Comparison of ENCODE assay signal across 13 cellular contexts in the genomic region with DNA sequence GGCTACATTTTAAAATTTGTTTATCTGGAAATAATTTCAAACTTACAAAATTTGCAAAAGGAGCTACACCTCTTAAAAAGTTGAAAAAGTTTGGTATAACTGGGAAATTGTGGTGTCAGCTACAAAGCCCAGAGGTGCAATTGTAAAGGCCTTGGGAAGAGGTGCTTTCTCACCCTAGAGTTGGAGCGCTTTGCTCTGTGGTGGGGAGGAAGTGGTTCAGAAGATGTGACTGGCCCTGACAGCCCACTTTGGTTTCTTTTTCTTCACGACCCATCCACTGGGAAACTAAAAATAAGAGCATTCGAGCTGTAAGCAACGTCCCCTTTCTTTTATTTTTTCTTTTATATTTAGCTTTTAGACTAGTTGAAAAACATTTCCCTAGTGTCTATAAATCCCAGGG.
A peak's percentile ranks its signal among the peaks of the same experiment; 100 is the strongest.
DNase-seq lines count a peak whose midpoint lies in the region; ATAC-seq, FAIRE-seq and TF ChIP-seq lines count a peak whose summit lies in the region.
"Had no signal": no experiment of that assay in that cellular context is flagged by ENCODE, and none has a peak within 500 bp of the region (broad histone marks: within the 10 kb centered on the region; RNA-seq: fewer than 3 reads in every experiment).

No MANE protein-coding gene starts in this region.

- peak; percentile 18 for DNase-seq in GM19239 (ENCODE audit: insufficient read length, low spot score)
- DNase-seq in naive B cell: peak; percentile 9
- DNase-seq in NCI-H187 (lab: John Stamatoyannopoulos, UW): no peak
- DNase-seq in CD14-positive monocyte (ENCODE audit: low spot score): no peak
- no peak for DNase-seq in SHP77 treated with DMSO at 0.1 percent for 48 hours (lab: John Stamatoyannopoulos, UW)
- DNase-seq: activated CD4-positive, alpha-beta T cell treated with anti-CD3 and anti-CD28 coated beads for 48 hours; aorta; cortex of kidney; NCI-H1092 treated with DMSO at 0.1 percent for 48 hours had no signal

- H3K4me3 Mint-ChIP-seq in naive B cell (peak overlapping the region in 7 of 8 donors; percentile 39 to 69 (median 66)), CD14-positive monocyte (peak overlapping the region in 1 of 2 donors; percentile 28)
- H3K4me3 Mint-ChIP-seq: activated T-helper 17 cell treated with anti-CD3 and anti-CD28 coated beads, Interleukin-2, amount 50 U/mL, for 72 hours; T-helper 1 cell treated with Interleukin-12 subunit alpha and Interleukin-12 subunit beta and Interleukin-4 antibody, amounts not matched to agents 30 μg/mL and 1 μg/mL, for 36 hours had no signal

- H3K9me3 Mint-ChIP-seq in naive B cell (peaks cover 0 to 5% (median 0%) of the 10 kb centered on the region in 7 donors), CD14-positive monocyte (peaks cover 2 to 11% (median 7%) of the 10 kb centered on the region in 7 donors)
- H3K9me3 Mint-ChIP-seq: T-helper 1 cell treated with Interleukin-12 subunit alpha and Interleukin-12 subunit beta and Interleukin-4 antibody, amounts not matched to agents 30 μg/mL and 1 μg/mL, for 36 hours had no signal

- intact Hi-C loops in CD14-positive monocyte (cut with micrococcal nuclease): no loop called here

- ATAC-seq in GM21717 (IDR thresholded peaks at IDR 0.05; ENCODE audit: unreplicated experiment) (peak; percentile 95), HG03139 (IDR thresholded peaks at IDR 0.05; ENCODE audit: unreplicated experiment) (peak; percentile 85), naive B cell (ENCODE audit: low read depth in 2 of 2) (peak; percentile 74 to 80)
- ATAC-seq: activated T-helper 17 cell treated with anti-CD3 and anti-CD28 coated beads, Interleukin-2, amount 50 U/mL, for 72 hours had no signal

- FAIRE-seq in GM19239 (lab: Jason Lieb, UNC): peak; percentile 44

- peaks cover 0 to 8% of the 10 kb centered on the region in 2 donors for H3K36me3 Mint-ChIP-seq in naive B cell
- H3K36me3 Mint-ChIP-seq in CD14-positive monocyte: no peaks in the 10 kb centered on the region

- H3K4me1 Mint-ChIP-seq in naive B cell (peaks cover 11 to 36% (median 30%) of the 10 kb centered on the region in 3 donors), CD14-positive monocyte (no peaks in the 10 kb centered on the region)
- H3K4me1 Mint-ChIP-seq: activated T-helper 17 cell treated with anti-CD3 and anti-CD28 coated beads, Interleukin-2, amount 50 U/mL, for 72 hours had no signal

- peak overlapping the region; percentile 39 to 79 (median 60) for H3K27ac Mint-ChIP-seq in naive B cell
- H3K27ac Mint-ChIP-seq in CD14-positive monocyte: no peak overlapping the region
- H3K27ac Mint-ChIP-seq: activated T-helper 17 cell treated with anti-CD3 and anti-CD28 coated beads, Interleukin-2, amount 50 U/mL, for 72 hours; T-helper 1 cell treated with Interleukin-12 subunit alpha and Interleukin-12 subunit beta and Interleukin-4 antibody, amounts not matched to agents 30 μg/mL and 1 μg/mL, for 36 hours had no signal

- no peak for TF ChIP-seq CTCF in CD14-positive monocyte (IDR thresholded peaks at IDR 0.05)

- no peaks in the 10 kb centered on the region for H3K27me3 Mint-ChIP-seq in naive B cell
- H3K27me3 Mint-ChIP-seq in CD14-positive monocyte (ENCODE audit: low read depth in 3 of 3): peaks cover 0 to 2% (median 0%) of the 10 kb centered on the region in 3 donors
- H3K27me3 Mint-ChIP-seq: activated T-helper 17 cell treated with anti-CD3 and anti-CD28 coated beads, Interleukin-2, amount 50 U/mL, for 72 hours had no signal

Comparison
In these comparisons a context has a peak if more than half of its experiments do, and no peak if none do; other contexts are left out.
1. DNase-seq: peak in GM19239 (single experiment) and naive B cell (single experiment); none in NCI-H187 (0 of 2), CD14-positive monocyte (single experiment) and SHP77 treated with DMSO at 0.1 percent for 48 hours (single experiment).
2. H3K27ac Mint-ChIP-seq: peak in naive B cell (6 of 6); none in CD14-positive monocyte (0 of 7).
3. Peak in every context shown above with its lines, with median percentiles within 50 percentile points of each other: ATAC-seq.